In the genomic region with DNA sequence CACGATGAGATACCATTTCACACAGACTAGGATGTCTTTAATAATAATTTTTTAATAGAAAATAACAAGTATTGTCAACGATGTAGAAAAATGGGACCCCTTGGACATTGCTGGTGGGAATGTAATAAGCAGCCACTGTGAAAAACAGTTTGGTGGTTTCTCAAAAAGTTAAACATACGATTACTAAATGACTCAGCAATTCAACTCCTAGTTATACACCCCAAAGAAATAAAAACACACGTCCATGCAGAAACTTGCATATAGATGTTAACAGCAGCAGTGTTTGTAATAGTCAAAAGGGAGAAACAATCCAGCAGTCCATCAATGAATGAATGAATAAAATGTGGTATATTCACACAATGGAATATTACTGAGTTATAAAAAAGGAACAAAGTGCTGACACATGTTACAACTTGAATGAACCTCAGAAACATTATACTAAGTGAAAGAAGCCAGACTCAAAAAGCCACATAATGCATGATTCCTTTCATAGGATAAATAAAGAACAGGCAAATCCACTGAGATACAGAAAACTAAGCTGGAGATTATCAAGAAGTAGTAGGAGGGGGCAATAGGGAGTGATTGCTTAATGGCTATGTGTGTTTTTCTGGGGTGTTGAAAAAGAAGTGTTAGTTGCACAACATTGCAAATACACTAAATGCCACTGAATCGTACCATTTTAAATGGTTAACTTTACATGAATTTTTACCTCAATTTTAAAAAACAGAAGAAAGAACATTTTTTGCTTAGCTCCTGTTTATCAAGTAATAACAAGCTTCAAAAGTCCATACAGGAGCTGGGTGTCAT, we compare ENCODE assay signal across 18 cellular contexts.
"Had no signal": no experiment of that assay in that cellular context is flagged by ENCODE, and none has a peak within 500 bp of the region (broad histone marks: within the 10 kb centered on the region; RNA-seq: fewer than 3 reads in every experiment).

No MANE protein-coding gene starts in this region.

- H3K27me3 ChIP-seq: esophagus muscularis mucosa, upper lobe of right lung had no signal

- H3K9me3 ChIP-seq: esophagus muscularis mucosa, thoracic aorta, upper lobe of right lung had no signal

- FAIRE-seq: kidney had no signal

- H3K4me3 Mint-ChIP-seq: activated CD4-positive, alpha-beta T cell treated with anti-CD3 and anti-CD28 coated beads, Interleukin-2, amount 10 ng/mL, durations not matched to agents 7 days and 5 days; activated naive CD8-positive, alpha-beta T cell treated with anti-CD3 and anti-CD28 coated beads for 36 hours; activated T-cell treated with anti-CD3 and anti-CD28 coated beads, Interleukin-2, amount 50 U/mL, for 72 hours; natural killer cell treated with Interleukin-12 subunit alpha and Interleukin-12 subunit beta and Interleukin-15 and Interleukin-18, amount 100 ng/mL, for 72 hours; stimulated activated effector memory CD8-positive, alpha-beta T cell treated with anti-CD3 and anti-CD28 coated beads, Interleukin-12 subunit alpha, Interleukin-12 subunit beta, amount 100 ng/mL, for 72 hours had no signal

- H3K27ac Mint-ChIP-seq: activated CD4-positive, alpha-beta T cell treated with anti-CD3 and anti-CD28 coated beads, Interleukin-2, amount 10 ng/mL, durations not matched to agents 7 days and 5 days; activated naive CD8-positive, alpha-beta T cell treated with anti-CD3 and anti-CD28 coated beads for 36 hours; activated T-cell treated with anti-CD3 and anti-CD28 coated beads, Interleukin-2, amount 50 U/mL, for 72 hours; natural killer cell treated with Interleukin-12 subunit alpha and Interleukin-12 subunit beta and Interleukin-15 and Interleukin-18, amount 100 ng/mL, for 72 hours; stimulated activated effector memory CD8-positive, alpha-beta T cell treated with anti-CD3 and anti-CD28 coated beads, Interleukin-12 subunit alpha, Interleukin-12 subunit beta, amount 100 ng/mL, for 72 hours had no signal

- DNase-seq: activated CD4-positive, alpha-beta T cell treated with anti-CD3 and anti-CD28 coated beads, Interleukin-2, amount 10 ng/mL, durations not matched to agents 7 days and 5 days; activated CD8-positive, alpha-beta memory T cell treated with anti-CD3 and anti-CD28 coated beads, Interleukin-2, amount 50 U/mL, for 48 hours; activated gamma-delta T cell; activated naive CD8-positive, alpha-beta T cell treated with anti-CD3 and anti-CD28 coated beads for 36 hours; activated T-cell treated with anti-CD3 and anti-CD28 coated beads, Interleukin-2, amount 50 U/mL, for 72 hours; cerebellar nuclear complex; hippocampal formation; kidney; left ventricle myocardium superior; mesendoderm; nucleus accumbens; posterior cingulate gyrus; retina; upper lobe of right lung had no signal

- H3K4me3 ChIP-seq: esophagus muscularis mucosa, thoracic aorta, upper lobe of right lung had no signal

- ATAC-seq: activated T-cell treated with anti-CD3 and anti-CD28 coated beads, Interleukin-2, amount 50 U/mL, for 72 hours; left ventricle myocardium superior; natural killer cell treated with Interleukin-12 subunit alpha and Interleukin-12 subunit beta and Interleukin-15 and Interleukin-18, amount 100 ng/mL, for 72 hours; stimulated activated effector memory CD8-positive, alpha-beta T cell treated with anti-CD3 and anti-CD28 coated beads, Interleukin-12 subunit alpha, Interleukin-12 subunit beta, amount 100 ng/mL, for 72 hours; upper lobe of right lung had no signal

- H3K9me3 Mint-ChIP-seq: activated CD4-positive, alpha-beta T cell treated with anti-CD3 and anti-CD28 coated beads, Interleukin-2, amount 10 ng/mL, durations not matched to agents 7 days and 5 days; activated naive CD8-positive, alpha-beta T cell treated with anti-CD3 and anti-CD28 coated beads for 36 hours; activated T-cell treated with anti-CD3 and anti-CD28 coated beads, Interleukin-2, amount 50 U/mL, for 72 hours; natural killer cell treated with Interleukin-12 subunit alpha and Interleukin-12 subunit beta and Interleukin-15 and Interleukin-18, amount 100 ng/mL, for 72 hours; stimulated activated effector memory CD8-positive, alpha-beta T cell treated with anti-CD3 and anti-CD28 coated beads, Interleukin-12 subunit alpha, Interleukin-12 subunit beta, amount 100 ng/mL, for 72 hours had no signal

- H3K27me3 Mint-ChIP-seq: activated CD4-positive, alpha-beta T cell treated with anti-CD3 and anti-CD28 coated beads, Interleukin-2, amount 10 ng/mL, durations not matched to agents 7 days and 5 days; activated naive CD8-positive, alpha-beta T cell treated with anti-CD3 and anti-CD28 coated beads for 36 hours had no signal

- H3K27ac ChIP-seq: esophagus muscularis mucosa, thoracic aorta, upper lobe of right lung had no signal
